ENCODE assay signal across 8 cellular contexts in the genomic region with DNA sequence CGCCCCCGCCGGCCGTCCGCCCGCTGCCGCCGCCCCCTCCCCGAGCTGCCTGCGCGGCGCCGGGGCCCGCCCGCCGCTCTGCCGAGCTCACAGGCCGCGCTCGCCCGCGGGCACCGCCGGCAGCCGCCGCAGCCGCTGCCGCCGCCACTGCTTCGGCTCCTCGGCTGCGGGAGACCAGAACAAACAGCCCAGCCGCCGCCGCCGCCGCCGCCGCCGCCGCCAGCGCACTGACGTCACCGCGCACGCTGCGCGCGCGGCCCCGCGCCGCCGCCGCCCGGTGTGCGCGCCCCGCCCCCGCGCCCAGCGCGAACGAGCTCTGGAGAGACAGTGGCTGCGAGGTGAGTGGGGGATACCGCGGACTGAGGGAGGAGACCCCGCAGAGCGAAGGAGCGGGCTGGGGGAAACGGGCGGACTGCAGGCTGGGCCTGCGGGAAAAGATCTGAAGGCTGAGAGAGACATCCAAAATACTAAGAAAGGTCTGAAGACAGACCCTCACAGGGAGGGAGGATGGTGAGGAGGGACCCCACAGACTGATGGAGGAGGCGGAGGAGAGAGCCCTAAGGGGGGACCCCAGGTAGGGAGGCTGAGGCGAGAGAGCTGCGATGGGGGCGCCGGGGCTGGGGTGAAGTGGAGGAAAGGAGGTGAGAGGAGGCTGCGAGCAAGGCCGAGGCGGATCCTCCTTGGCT. TPM values are rescaled to one million over a fixed set of nuclear protein-coding genes. Genes with fewer than 3 reads are reported as not detected.
DNase-seq lines count a peak whose midpoint lies in the region; ATAC-seq and TF ChIP-seq lines count a peak whose summit lies in the region.

A gene (minus strand): TSS at position 229 of the 686 bp plus-strand sequence. CDS start 59,440 bp downstream, outside the sequence.

- H3K27ac Mint-ChIP-seq in activated naive CD4-positive, alpha-beta T cell treated with anti-CD3 and anti-CD28 coated beads, Interleukin-2, amount 10 ng/mL, durations not matched to agents 7 days and 5 days: peak within 1 kb of the TSS; percentile 93
- H3K27ac Mint-ChIP-seq in glutamatergic neuron (ENCODE audit: unreplicated experiment): peak within 1 kb of the TSS; percentile 94

- peaks cover 17% of the 10 kb centered on the region for H3K36me3 Mint-ChIP-seq in activated naive CD4-positive, alpha-beta T cell treated with anti-CD3 and anti-CD28 coated beads, Interleukin-2, amount 10 ng/mL, durations not matched to agents 7 days and 5 days
- H3K36me3 Mint-ChIP-seq in glutamatergic neuron (ENCODE audit: unreplicated experiment): no peaks in the 10 kb centered on the region

- peaks cover 43% of the 10 kb centered on the region for H3K4me1 Mint-ChIP-seq in activated naive CD4-positive, alpha-beta T cell treated with anti-CD3 and anti-CD28 coated beads, Interleukin-2, amount 10 ng/mL, durations not matched to agents 7 days and 5 days
- peaks cover 13% of the 10 kb centered on the region for H3K4me1 Mint-ChIP-seq in glutamatergic neuron (ENCODE audit: low read depth, unreplicated experiment)

- H3K4me3 Mint-ChIP-seq in activated naive CD4-positive, alpha-beta T cell treated with anti-CD3 and anti-CD28 coated beads, Interleukin-2, amount 10 ng/mL, durations not matched to agents 7 days and 5 days: peak within 1 kb of the TSS; percentile 95
- peak within 1 kb of the TSS; percentile 96 for H3K4me3 Mint-ChIP-seq in glutamatergic neuron (ENCODE audit: unreplicated experiment)

- H3K27me3 ChIP-seq in HUES64 (ENCODE audit: insufficient read depth, low read length) (no peaks in the 10 kb centered on the region), osteoblast (ENCODE audit: insufficient read depth, low read length) (no peaks in the 10 kb centered on the region), thoracic aorta (replicated peaks; ENCODE audit: insufficient read depth) (no peaks in the 10 kb centered on the region)

- H3K4me3 ChIP-seq in HUES64 (ENCODE audit: low read length) (peak within 1 kb of the TSS; percentile 97), osteoblast (ENCODE audit: insufficient read depth, low read length) (peak within 1 kb of the TSS; percentile 98), thoracic aorta (peak within 1 kb of the TSS; percentile 97)

- H3K9me3 Mint-ChIP-seq in activated naive CD4-positive, alpha-beta T cell treated with anti-CD3 and anti-CD28 coated beads, Interleukin-2, amount 10 ng/mL, durations not matched to agents 7 days and 5 days: no peaks in the 10 kb centered on the region
- H3K9me3 Mint-ChIP-seq in glutamatergic neuron (ENCODE audit: unreplicated experiment): peaks cover 9% of the 10 kb centered on the region

- peak within 1 kb of the TSS; percentile 92 for H3K4me2 ChIP-seq in osteoblast (ENCODE audit: insufficient read depth, low read length)

- no peaks in the 10 kb centered on the region for H3K27me3 Mint-ChIP-seq in activated naive CD4-positive, alpha-beta T cell treated with anti-CD3 and anti-CD28 coated beads, Interleukin-2, amount 10 ng/mL, durations not matched to agents 7 days and 5 days
- H3K27me3 Mint-ChIP-seq in glutamatergic neuron (ENCODE audit: unreplicated experiment): peaks cover 12% of the 10 kb centered on the region

- in situ Hi-C loops in SK-MEL-5 (cut with HindIII; ENCODE audit: low pct_unique_long_range_greater_than_20kb, low sequenced_read_pairs): no loop called here

- peaks cover 38% of the 10 kb centered on the region for H4K20me1 ChIP-seq in osteoblast (ENCODE audit: insufficient read depth, low read length)

- peak within 1 kb of the TSS; percentile 93 for H2AFZ ChIP-seq in osteoblast (ENCODE audit: low read length)

- no peaks in the 10 kb centered on the region for H3K9me3 ChIP-seq in HUES64 (ENCODE audit: insufficient read depth, low read depth, low read length)
- no peaks in the 10 kb centered on the region for H3K9me3 ChIP-seq in osteoblast (ENCODE audit: low read depth, low read length)
- no peaks in the 10 kb centered on the region for H3K9me3 ChIP-seq in thoracic aorta

- WGBS in HUES64: 4% methylated on average over 81 of the region's 81 CpGs

- peak in 13 of 14 donors; percentile 5 to 85 (median 54) for DNase-seq in C1 segment of cervical spinal cord (lab: John Stamatoyannopoulos, UW)
- DNase-seq in SK-MEL-5 (ENCODE audit: low read depth, low spot score): peak; percentile 45
- DNase-seq in activated naive CD4-positive, alpha-beta T cell treated with anti-CD3 and anti-CD28 coated beads, Interleukin-2, amount 10 ng/mL, durations not matched to agents 7 days and 5 days: peak; percentile 80
- peak; percentile 82 for DNase-seq in glutamatergic neuron
- DNase-seq in osteoblast (ENCODE audit: insufficient read length, low spot score, missing footprints): peak; percentile 99
- DNase-seq in thoracic aorta (ENCODE audit: low spot score): no peak

- peak within 1 kb of the TSS; percentile 95 for H3K9ac ChIP-seq in HUES64 (ENCODE audit: low read depth, low read length)

- no peak for TF ChIP-seq CTCF in glutamatergic neuron (IDR thresholded peaks at IDR 0.05; ENCODE audit: partially characterized antibody, unreplicated experiment)
- no peak for TF ChIP-seq CTCF in osteoblast (IDR thresholded peaks at IDR 0.05; ENCODE audit: extremely low read depth, low read depth, low read length)
- TF ChIP-seq CTCF in thoracic aorta (IDR thresholded peaks at IDR 0.05): no peak

- CTCF ChIA-PET in activated naive CD4-positive, alpha-beta T cell treated with anti-CD3 and anti-CD28 coated beads, Interleukin-2, amount 10 ng/mL, durations not matched to agents 7 days and 5 days (lab: Charles Lee): interaction anchor here (0.7 kb wide), 1 partner anchor 15 kb away, joined by 3 read pairs; no protein-coding TSS in a partner anchor

- ATAC-seq in GM19351 (IDR thresholded peaks at IDR 0.05; ENCODE audit: unreplicated experiment) (peak; percentile 38), thoracic aorta (ENCODE audit: insufficient number of reproducible peaks, low FRiP score, low read depth) (peak; percentile 52)

- H3K36me3 ChIP-seq in HUES64 (ENCODE audit: insufficient read depth, low read length): no peaks in the 10 kb centered on the region
- no peaks in the 10 kb centered on the region for H3K36me3 ChIP-seq in osteoblast (ENCODE audit: insufficient read depth, low read length)
- H3K36me3 ChIP-seq in thoracic aorta: no peaks in the 10 kb centered on the region

- peaks cover 77% of the 10 kb centered on the region for H3K79me2 ChIP-seq in osteoblast (ENCODE audit: insufficient read depth, low read length)

- H3K27ac ChIP-seq in HUES64 (ENCODE audit: low read depth, low read length): peak within 1 kb of the TSS; percentile 96
- H3K27ac ChIP-seq in osteoblast (ENCODE audit: low read depth, low read length): peak within 1 kb of the TSS; percentile 87
- peak within 1 kb of the TSS; percentile 91 to 95 for H3K27ac ChIP-seq in thoracic aorta

- H3K4me1 ChIP-seq in HUES64 (ENCODE audit: insufficient read depth, low read length): peaks cover 11% of the 10 kb centered on the region
- H3K4me1 ChIP-seq in osteoblast (ENCODE audit: insufficient read depth, low read length): peaks cover 29% of the 10 kb centered on the region
- H3K4me1 ChIP-seq in thoracic aorta (ENCODE audit: control insufficient read depth in 1 of 2, low read depth in 2 of 2): peaks cover 49 to 71% of the 10 kb centered on the region in 2 donors

RNA-seq across cellular contexts. Expression of the gene that starts here (rescaled TPM):
- polyA plus RNA-seq in HUES64 (2013, experiment 1 of 2): 65.7 TPM
- 72.3 TPM for polyA plus RNA-seq in HUES64 (2013, experiment 2 of 2)
- 16.2 and 22.6 TPM in 2 replicates for total RNA-seq in SK-MEL-5 (2014; rRNA removed; shearing (Covaris generic))
- 34.0 and 53.8 TPM in 2 replicates for polyA plus RNA-seq in SK-MEL-5 (2015; cell fraction: cytosol; rRNA removed)
- 30.9 TPM in 2 replicates for polyA plus RNA-seq in SK-MEL-5 (2015; cell fraction: nucleus; rRNA removed)
- total RNA-seq in glutamatergic neuron (ENCODE audit: unreplicated experiment) (162 TPM), osteoblast (25.0 and 25.7 TPM in 2 replicates), thoracic aorta (10 to 100 TPM; 49.0 to 70.9 TPM)
